ENCODE assay signal across 8 cellular contexts in the genomic region with DNA sequence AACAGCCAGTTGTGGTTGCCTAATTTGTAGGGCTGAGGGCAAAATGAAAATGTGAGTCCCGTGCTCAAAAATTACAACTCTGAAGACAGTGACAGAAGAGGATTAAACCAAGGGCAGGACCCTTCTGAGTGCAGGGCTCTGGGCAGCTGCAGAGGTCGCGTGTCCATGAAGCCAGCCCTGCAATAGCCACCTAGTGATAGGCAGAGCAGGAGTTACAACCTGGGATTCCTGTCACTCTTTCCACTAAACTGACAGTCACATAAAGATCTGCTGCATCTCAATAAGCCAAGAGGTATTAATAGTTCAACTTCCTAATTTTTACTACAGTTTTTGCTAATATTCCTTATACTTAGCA.
DNase-seq lines count a peak whose midpoint lies in the region; ATAC-seq and TF ChIP-seq lines count a peak whose summit lies in the region.

No MANE protein-coding gene starts in this region.

- CTCF ChIA-PET in activated naive CD4-positive, alpha-beta T cell treated with anti-CD3 and anti-CD28 coated beads for 36 hours (lab: Charles Lee): interaction anchor here (0.6 to 4.5 kb wide), 18 partner anchors 9 to 677 kb away, joined by 3 to 80 read pairs (median 5); a partner anchor contains a TSS
- CTCF ChIA-PET in IMR-90 (lab: Yijun Ruan, JAX): interaction anchor here (0.6 to 1.7 kb wide), 14 partner anchors 9 to 248 kb away, joined by 3 to 19 read pairs (median 3); a partner anchor contains a TSS

- intact Hi-C loops in activated naive CD4-positive, alpha-beta T cell treated with anti-CD3 and anti-CD28 coated beads for 36 hours (cut with micrococcal nuclease): loop anchor here (1.0 to 5.0 kb wide), 3 partner anchors 96 to 911 kb away; no protein-coding TSS in a partner anchor
- intact Hi-C loops in IMR-90 (cut with micrococcal nuclease) (loop anchor here (1.0 to 10.0 kb wide), 2 partner anchors 96 to 247 kb away; no protein-coding TSS in a partner anchor), left cardiac atrium (cut with DNase I) (loop anchor here (1.0 to 2.0 kb wide), 2 partner anchors 95 to 96 kb away; a partner anchor contains a TSS), upper lobe of right lung (cut with DNase I) (loop anchor here (10.0 kb wide), 1 partner anchor 93 kb away; a partner anchor contains a TSS)

- H3K27me3 Mint-ChIP-seq in activated naive CD4-positive, alpha-beta T cell treated with anti-CD3 and anti-CD28 coated beads for 36 hours (ENCODE audit: low read depth): no peaks in the 10 kb centered on the region
- no peaks in the 10 kb centered on the region for H3K27me3 Mint-ChIP-seq in endothelial cell (ENCODE audit: unreplicated experiment)

- H4K5ac ChIP-seq in IMR-90 (ENCODE audit: low read depth, low read length): no peak overlapping the region

- BruUV-seq in IMR-90 (replicated peaks; lab: Mats Ljungman, UMichigan): no TSS peak

- H2BK120ac ChIP-seq in IMR-90 (ENCODE audit: low read depth, low read length): no peak overlapping the region

- H3K14ac ChIP-seq in IMR-90 (replicated peaks; ENCODE audit: low read depth, low read length): no peak overlapping the region; the same call in 1 of the 2 replicates

- H2AK5ac ChIP-seq in IMR-90 (ENCODE audit: low read depth, low read length): no peak overlapping the region

- H2AFZ ChIP-seq in IMR-90 (replicated peaks; ENCODE audit: low read length, poor library complexity): peak overlapping the region; percentile 84

- no peak for TF ChIP-seq POLR2A in IMR-90 (IDR thresholded peaks at IDR 0.05; ENCODE audit: low read depth, low read length)

- no peak overlapping the region for H3K9ac ChIP-seq in IMR-90 (ENCODE audit: low read depth, low read length)

- no peak overlapping the region for H2BK5ac ChIP-seq in IMR-90 (ENCODE audit: low read depth, low read length, poor library complexity, severe bottlenecking)

- H3K4me3 ChIP-seq in IMR-90 (ENCODE audit: insufficient read depth, low read depth, low read length) (no peak overlapping the region), upper lobe of right lung (peak overlapping the region; percentile 34)

- H3K27ac ChIP-seq in IMR-90 (ENCODE audit: insufficient read depth, low read length) (no peak overlapping the region), upper lobe of right lung (no peak overlapping the region)

- dilution Hi-C loops in IMR-90 (cut with HindIII; ENCODE audit: low sequenced_read_pairs, unreplicated experiment): no loop called here

- no peaks in the 10 kb centered on the region for H3K36me3 Mint-ChIP-seq in activated naive CD4-positive, alpha-beta T cell treated with anti-CD3 and anti-CD28 coated beads, Interleukin-2, amount 50 U/mL, for 72 hours
- H3K36me3 Mint-ChIP-seq in activated naive CD4-positive, alpha-beta T cell treated with anti-CD3 and anti-CD28 coated beads for 36 hours (ENCODE audit: low read depth): no peaks in the 10 kb centered on the region
- H3K36me3 Mint-ChIP-seq in endothelial cell (ENCODE audit: low read depth, unreplicated experiment): no peaks in the 10 kb centered on the region

- no peaks in the 10 kb centered on the region for H3K36me3 ChIP-seq in IMR-90 (ENCODE audit: control insufficient read depth, insufficient read depth, low read length)
- no peaks in the 10 kb centered on the region for H3K36me3 ChIP-seq in upper lobe of right lung

- no peak for TF ChIP-seq CTCF in IMR-90 (conservative IDR thresholded peaks at IDR 0.05; ENCODE audit: low read depth, low read length)
- TF ChIP-seq CTCF in upper lobe of right lung (IDR thresholded peaks at IDR 0.05): no peak
- TF ChIP-seq CTCF in endothelial cell (IDR thresholded peaks at IDR 0.05; ENCODE audit: unreplicated experiment): no peak

- H4K8ac ChIP-seq in IMR-90 (ENCODE audit: low read depth in 2 of 2, low read length in 2 of 2): no peak overlapping the region

- in situ Hi-C loops in IMR-90 (cut with MboI; ENCODE audit: low sequenced_read_pairs): loop anchor here (5.0 kb wide), 1 partner anchor 96 kb away; a partner anchor contains a TSS

- DNase-seq in activated naive CD4-positive, alpha-beta T cell treated with anti-CD3 and anti-CD28 coated beads, Interleukin-2, amount 50 U/mL, for 72 hours (ENCODE audit: low spot score in 2 of 2): no peak
- no peak for DNase-seq in activated naive CD4-positive, alpha-beta T cell treated with anti-CD3 and anti-CD28 coated beads for 36 hours
- DNase-seq in IMR-90 (no peak), left cardiac atrium (no peak), upper lobe of right lung (no peak), endothelial cell (ENCODE audit: low spot score) (no peak), GOT3 (lab: John Stamatoyannopoulos, UW) (no peak)

- H3K9me3 ChIP-seq in IMR-90 (ENCODE audit: control insufficient read depth, insufficient read depth, low read length): no peaks in the 10 kb centered on the region
- H3K9me3 ChIP-seq in upper lobe of right lung: no peaks in the 10 kb centered on the region

- no CpG with 5 or more reads among the region's 3 CpGs for WGBS in IMR-90 (ENCODE audit: extremely low coverage in 2 of 2, insufficient read length in 1 of 2), 2 experiments

- H3K23ac ChIP-seq in IMR-90 (ENCODE audit: low read depth, low read length): no peak overlapping the region

- no peak for TF ChIP-seq RAD21 in IMR-90 (IDR thresholded peaks at IDR 0.05; ENCODE audit: low read length)

- H3K27me3 ChIP-seq in IMR-90 (ENCODE audit: control insufficient read depth, insufficient read depth, low read length) (no peaks in the 10 kb centered on the region), upper lobe of right lung (no peaks in the 10 kb centered on the region)

- no peak overlapping the region for H3K4ac ChIP-seq in IMR-90 (ENCODE audit: low read depth, low read length)

- 0 out of 2 replicates have a peak, but pooled peaks cover 4% of the 10 kb centered on the region for H3K9me1 ChIP-seq in IMR-90 (ENCODE audit: insufficient read depth, low read length)

- H3K4me1 Mint-ChIP-seq in activated naive CD4-positive, alpha-beta T cell treated with anti-CD3 and anti-CD28 coated beads for 36 hours (ENCODE audit: low read depth): peaks cover 16% of the 10 kb centered on the region
- H3K4me1 Mint-ChIP-seq in endothelial cell (ENCODE audit: unreplicated experiment): peaks cover 8% of the 10 kb centered on the region

- no peak overlapping the region for H4K91ac ChIP-seq in IMR-90 (ENCODE audit: insufficient read depth, low read depth, low read length)

- peak in 1 of 2 donors; percentile 12 for ATAC-seq in activated naive CD4-positive, alpha-beta T cell treated with anti-CD3 and anti-CD28 coated beads, Interleukin-2, amount 50 U/mL, for 72 hours
- ATAC-seq in IMR-90 (ENCODE audit: low read depth) (no peak; the same call in 1 of the 2 replicates), left cardiac atrium (peak; percentile 48 to 65), upper lobe of right lung (peak; percentile 39), GM18517 (IDR thresholded peaks at IDR 0.05; ENCODE audit: unreplicated experiment) (no peak)

- H3K79me1 ChIP-seq in IMR-90 (ENCODE audit: low read depth in 1 of 2, low read length in 2 of 2): no peaks in the 10 kb centered on the region

- H3K4me1 ChIP-seq in IMR-90 (ENCODE audit: control insufficient read depth, insufficient read depth, low read length): 0 out of 2 replicates have a peak, but pooled peaks cover 2% of the 10 kb centered on the region
- peaks cover 12% of the 10 kb centered on the region for H3K4me1 ChIP-seq in upper lobe of right lung

- H4K20me1 ChIP-seq in IMR-90 (ENCODE audit: insufficient read depth, low read length): no peaks in the 10 kb centered on the region

- no peak overlapping the region for H3K56ac ChIP-seq in IMR-90 (ENCODE audit: extremely low read depth, insufficient read depth, low read length)

- H3K4me3 Mint-ChIP-seq in activated naive CD4-positive, alpha-beta T cell treated with anti-CD3 and anti-CD28 coated beads for 36 hours: no peak overlapping the region
- H3K4me3 Mint-ChIP-seq in endothelial cell (ENCODE audit: unreplicated experiment): no peak overlapping the region

- no peak overlapping the region for H2AK9ac ChIP-seq in IMR-90 (replicated peaks; ENCODE audit: low read depth, low read length, poor library complexity)

- no peak overlapping the region for H2BK20ac ChIP-seq in IMR-90 (ENCODE audit: low read depth, low read length)

- H2BK15ac ChIP-seq in IMR-90 (ENCODE audit: low read depth, low read length): no peak overlapping the region

- peak overlapping the region; percentile 24 to 60 for H3K27ac Mint-ChIP-seq in activated naive CD4-positive, alpha-beta T cell treated with anti-CD3 and anti-CD28 coated beads, Interleukin-2, amount 50 U/mL, for 72 hours
- H3K27ac Mint-ChIP-seq in activated naive CD4-positive, alpha-beta T cell treated with anti-CD3 and anti-CD28 coated beads for 36 hours: no peak overlapping the region
- no peak overlapping the region for H3K27ac Mint-ChIP-seq in endothelial cell (ENCODE audit: unreplicated experiment)

- POLR2A ChIA-PET in IMR-90 (lab: Charles Lee; ENCODE audit: unreplicated experiment): interaction anchor here (0.6 kb wide), 2 partner anchors 22 to 1709 kb away, joined by 3 to 4 read pairs; no protein-coding TSS in a partner anchor

- H3K18ac ChIP-seq in IMR-90 (ENCODE audit: low read depth, low read length): no peak overlapping the region

- no peaks in the 10 kb centered on the region for H3K9me3 Mint-ChIP-seq in activated naive CD4-positive, alpha-beta T cell treated with anti-CD3 and anti-CD28 coated beads, Interleukin-2, amount 50 U/mL, for 72 hours
- no peaks in the 10 kb centered on the region for H3K9me3 Mint-ChIP-seq in activated naive CD4-positive, alpha-beta T cell treated with anti-CD3 and anti-CD28 coated beads for 36 hours
- H3K9me3 Mint-ChIP-seq in endothelial cell (ENCODE audit: unreplicated experiment): no peaks in the 10 kb centered on the region

- peak overlapping the region; percentile 82 for H3K4me2 ChIP-seq in IMR-90 (ENCODE audit: low read depth, low read length)

TF ChIP-seq in IMR-90, 13 proteins besides CTCF, POLR2A, EP300 and RAD21 (continues in another document):
- TF ChIP-seq, protein P1, sequence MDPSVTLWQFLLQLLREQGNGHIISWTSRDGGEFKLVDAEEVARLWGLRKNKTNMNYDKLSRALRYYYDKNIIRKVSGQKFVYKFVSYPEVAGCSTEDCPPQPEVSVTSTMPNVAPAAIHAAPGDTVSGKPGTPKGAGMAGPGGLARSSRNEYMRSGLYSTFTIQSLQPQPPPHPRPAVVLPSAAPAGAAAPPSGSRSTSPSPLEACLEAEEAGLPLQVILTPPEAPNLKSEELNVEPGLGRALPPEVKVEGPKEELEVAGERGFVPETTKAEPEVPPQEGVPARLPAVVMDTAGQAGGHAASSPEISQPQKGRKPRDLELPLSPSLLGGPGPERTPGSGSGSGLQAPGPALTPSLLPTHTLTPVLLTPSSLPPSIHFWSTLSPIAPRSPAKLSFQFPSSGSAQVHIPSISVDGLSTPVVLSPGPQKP (IDR thresholded peaks at IDR 0.05; ENCODE audit: borderline replicate concordance, low read depth, low read length): no peak
- no peak for TF ChIP-seq CHD1 (IDR thresholded peaks at IDR 0.05; ENCODE audit: low read depth, low read length)
- no peak for TF ChIP-seq MAFK (IDR thresholded peaks at IDR 0.05; ENCODE audit: low read depth, low read length)
- no peak for TF ChIP-seq NFE2L2 (IDR thresholded peaks at IDR 0.05; ENCODE audit: low read depth, low read length)
- no peak for TF ChIP-seq RCOR1 (IDR thresholded peaks at IDR 0.05; ENCODE audit: insufficient replicate concordance, low read length)

Comparison
In these comparisons a context has a peak if more than half of its experiments do, and no peak if none do; other contexts are left out.
1. H3K27ac Mint-ChIP-seq: peak in activated naive CD4-positive, alpha-beta T cell treated with anti-CD3 and anti-CD28 coated beads, Interleukin-2, amount 50 U/mL, for 72 hours (2 of 2); none in activated naive CD4-positive, alpha-beta T cell treated with anti-CD3 and anti-CD28 coated beads for 36 hours (single experiment) and endothelial cell (single experiment).
2. ATAC-seq: peak in left cardiac atrium (2 of 2) and upper lobe of right lung (single experiment); none in IMR-90 (single experiment) and GM18517 (single experiment).